In the genomic region with DNA sequence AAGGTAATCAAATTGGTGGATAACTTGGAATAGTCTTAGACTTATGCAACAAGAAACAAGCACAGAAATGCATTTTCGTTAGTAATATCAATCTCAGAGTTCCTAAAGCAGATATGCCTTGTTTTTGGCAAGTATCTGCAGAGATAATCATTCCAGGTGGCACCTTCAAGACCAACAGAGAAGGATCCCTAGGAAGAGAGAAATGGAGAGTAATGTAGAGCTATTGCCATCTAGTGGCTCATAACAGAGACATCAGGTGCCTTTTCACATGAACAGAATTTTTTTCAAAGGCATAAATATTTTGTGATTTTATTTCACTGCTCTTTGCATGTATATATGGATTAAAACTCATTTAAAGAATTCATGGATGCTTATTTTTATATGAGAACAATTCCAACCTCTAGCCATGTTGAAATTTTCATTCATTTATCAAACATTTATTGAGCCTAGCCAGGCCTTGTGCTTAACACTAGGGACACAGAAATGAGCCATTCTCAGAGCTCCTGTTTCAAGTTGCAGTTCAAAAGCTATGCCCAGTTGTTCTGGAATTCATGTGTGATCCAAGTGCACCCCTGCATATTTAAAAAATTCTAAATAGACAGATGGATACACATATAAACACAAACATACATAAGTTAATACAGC, we compare ENCODE assay signal across 8 cellular contexts.
A peak's percentile ranks its signal among the peaks of the same experiment; 100 is the strongest.
DNase-seq lines count a peak whose midpoint lies in the region; ATAC-seq and TF ChIP-seq lines count a peak whose summit lies in the region.

No MANE protein-coding gene starts in this region.

- TF ChIP-seq CTCF in cardiac muscle cell (IDR thresholded peaks at IDR 0.05; ENCODE audit: low read depth, low read length) = peak; percentile 72

- DNase-seq in cardiac muscle cell (ENCODE audit: low read depth in 1 of 2, low spot score in 1 of 2) = peak; percentile 52 to 62
- DNase-seq in cardiac septum (ENCODE audit: low spot score) = no peak
- DNase-seq in NCI-H2029 (lab: John Stamatoyannopoulos, UW) = peak; percentile 17
- peak; percentile 32 for DNase-seq in amniotic stem cell (lab: John Stamatoyannopoulos, UW)
- peak; percentile 54 for DNase-seq in kidney glomerular epithelial cell (lab: John Stamatoyannopoulos, UW)
- no peak for DNase-seq in activated naive CD4-positive, alpha-beta T cell treated with anti-CD3 and anti-CD28 coated beads, Interleukin-2, amount 10 ng/mL, durations not matched to agents 7 days and 5 days
- DNase-seq in T-cell = no peak

- no peak overlapping the region for H3K4me3 Mint-ChIP-seq in activated naive CD4-positive, alpha-beta T cell treated with anti-CD3 and anti-CD28 coated beads, Interleukin-2, amount 10 ng/mL, durations not matched to agents 7 days and 5 days
- H3K4me3 Mint-ChIP-seq in T-cell = no peak overlapping the region

- POLR2A ChIA-PET in T-cell (lab: Charles Lee) = no interaction called here

- intact Hi-C loops in cardiac septum (cut with DNase I) = loop anchor here (5.0 kb wide), 1 partner anchor 209 kb away; no protein-coding TSS in a partner anchor

- no peaks in the 10 kb centered on the region for H3K9me3 ChIP-seq in cardiac muscle cell (ENCODE audit: low read depth)

- H3K27me3 ChIP-seq in cardiac muscle cell = no peaks in the 10 kb centered on the region

- CTCF ChIA-PET in activated naive CD4-positive, alpha-beta T cell treated with anti-CD3 and anti-CD28 coated beads, Interleukin-2, amount 10 ng/mL, durations not matched to agents 7 days and 5 days (lab: Charles Lee) = interaction anchor here (0.7 to 2.3 kb wide), 4 partner anchors 10 to 1755 kb away, joined by 3 to 5 read pairs (median 4); no protein-coding TSS in a partner anchor
- CTCF ChIA-PET in T-cell (lab: Charles Lee) = interaction anchor here (0.5 to 0.6 kb wide), 2 partner anchors 9 to 11 kb away, joined by 3 to 5 read pairs; no protein-coding TSS in a partner anchor

- H3K9me3 Mint-ChIP-seq in activated naive CD4-positive, alpha-beta T cell treated with anti-CD3 and anti-CD28 coated beads, Interleukin-2, amount 10 ng/mL, durations not matched to agents 7 days and 5 days = no peaks in the 10 kb centered on the region
- no peaks in the 10 kb centered on the region for H3K9me3 Mint-ChIP-seq in T-cell

- no peaks in the 10 kb centered on the region for H3K36me3 ChIP-seq in cardiac muscle cell

- peaks cover 4% of the 10 kb centered on the region for H3K4me1 ChIP-seq in cardiac muscle cell (ENCODE audit: low read depth)

- H3K4me1 Mint-ChIP-seq in activated naive CD4-positive, alpha-beta T cell treated with anti-CD3 and anti-CD28 coated beads, Interleukin-2, amount 10 ng/mL, durations not matched to agents 7 days and 5 days = no peaks in the 10 kb centered on the region
- H3K4me1 Mint-ChIP-seq in T-cell = no peaks in the 10 kb centered on the region

- H3K36me3 Mint-ChIP-seq in activated naive CD4-positive, alpha-beta T cell treated with anti-CD3 and anti-CD28 coated beads, Interleukin-2, amount 10 ng/mL, durations not matched to agents 7 days and 5 days = no peaks in the 10 kb centered on the region
- no peaks in the 10 kb centered on the region for H3K36me3 Mint-ChIP-seq in T-cell

- no peak overlapping the region for H3K4me3 ChIP-seq in cardiac muscle cell

- H3K27ac ChIP-seq in cardiac muscle cell = no peak overlapping the region

- no peak overlapping the region for H3K27ac Mint-ChIP-seq in activated naive CD4-positive, alpha-beta T cell treated with anti-CD3 and anti-CD28 coated beads, Interleukin-2, amount 10 ng/mL, durations not matched to agents 7 days and 5 days
- no peak overlapping the region for H3K27ac Mint-ChIP-seq in T-cell

- ATAC-seq in HG02884 (IDR thresholded peaks at IDR 0.05; ENCODE audit: unreplicated experiment) (peak; percentile 74), T-cell (replicated peaks in 1 of 4) (no peak)

- no peaks in the 10 kb centered on the region for H3K27me3 Mint-ChIP-seq in activated naive CD4-positive, alpha-beta T cell treated with anti-CD3 and anti-CD28 coated beads, Interleukin-2, amount 10 ng/mL, durations not matched to agents 7 days and 5 days
- peaks cover 0 to 13% of the 10 kb centered on the region in 2 donors for H3K27me3 Mint-ChIP-seq in T-cell

Comparison
In these comparisons a context has a peak if more than half of its experiments do, and no peak if none do; other contexts are left out.
1. DNase-seq: peak in cardiac muscle cell (2 of 2), NCI-H2029 (single experiment), amniotic stem cell (single experiment) and kidney glomerular epithelial cell (single experiment); none in cardiac septum (single experiment), activated naive CD4-positive, alpha-beta T cell treated with anti-CD3 and anti-CD28 coated beads, Interleukin-2, amount 10 ng/mL, durations not matched to agents 7 days and 5 days (single experiment) and T-cell (0 of 34).